Comparison of ENCODE assay signal across 15 cellular contexts in genomic region chr10:78465456-78465855, GRCh38.
"Had no signal": no experiment of that assay in that cellular context is flagged by ENCODE, and none has a peak within 500 bp of the region (broad histone marks: within the 10 kb centered on the region; RNA-seq: fewer than 3 reads in every experiment).

No MANE protein-coding gene starts in this region.

- H3K27ac ChIP-seq: heart right ventricle, left ventricle myocardium inferior, spleen, upper lobe of right lung, VCaP had no signal

- H3K4me1 ChIP-seq: heart right ventricle, left ventricle myocardium inferior, spleen, upper lobe of right lung had no signal

- H3K36me3 ChIP-seq: heart right ventricle, left ventricle myocardium inferior, spleen, upper lobe of right lung had no signal

- H3K4me1 Mint-ChIP-seq: activated naive CD4-positive, alpha-beta T cell treated with anti-CD3 and anti-CD28 coated beads, Interleukin-2, amount 10 ng/mL, durations not matched to agents 7 days and 5 days; activated T-helper 17 cell treated with anti-CD3 and anti-CD28 coated beads, Interleukin-2, amount 50 U/mL, for 72 hours; T-cell had no signal

- H3K9me3 Mint-ChIP-seq: activated CD8-positive, alpha-beta T cell treated with anti-CD3 and anti-CD28 coated beads for 36 hours; activated naive CD4-positive, alpha-beta T cell treated with anti-CD3 and anti-CD28 coated beads, Interleukin-2, amount 10 ng/mL, durations not matched to agents 7 days and 5 days; activated T-helper 17 cell treated with anti-CD3 and anti-CD28 coated beads, Interleukin-2, amount 50 U/mL, for 72 hours had no signal

- H3K4me3 Mint-ChIP-seq: activated CD8-positive, alpha-beta T cell treated with anti-CD3 and anti-CD28 coated beads for 36 hours; activated naive CD4-positive, alpha-beta T cell treated with anti-CD3 and anti-CD28 coated beads, Interleukin-2, amount 10 ng/mL, durations not matched to agents 7 days and 5 days; activated T-helper 17 cell treated with anti-CD3 and anti-CD28 coated beads, Interleukin-2, amount 50 U/mL, for 72 hours; T-cell had no signal

- H3K9me3 ChIP-seq: heart right ventricle, left ventricle myocardium inferior, spleen, upper lobe of right lung had no signal

- H3K27me3 Mint-ChIP-seq: activated naive CD4-positive, alpha-beta T cell treated with anti-CD3 and anti-CD28 coated beads, Interleukin-2, amount 10 ng/mL, durations not matched to agents 7 days and 5 days had no signal

- H3K4me3 ChIP-seq: heart right ventricle, left ventricle myocardium inferior, spleen, upper lobe of right lung had no signal

- H3K27ac Mint-ChIP-seq: activated CD8-positive, alpha-beta T cell treated with anti-CD3 and anti-CD28 coated beads for 36 hours; activated naive CD4-positive, alpha-beta T cell treated with anti-CD3 and anti-CD28 coated beads, Interleukin-2, amount 10 ng/mL, durations not matched to agents 7 days and 5 days; activated T-helper 17 cell treated with anti-CD3 and anti-CD28 coated beads, Interleukin-2, amount 50 U/mL, for 72 hours; progenitor cell of endocrine pancreas; T-cell had no signal

- DNase-seq: activated CD4-positive, alpha-beta T cell treated with anti-CD3 and anti-CD28 coated beads for 4 hours; activated CD8-positive, alpha-beta T cell treated with anti-CD3 and anti-CD28 coated beads for 36 hours; activated naive CD4-positive, alpha-beta T cell treated with anti-CD3 and anti-CD28 coated beads, Interleukin-2, amount 10 ng/mL, durations not matched to agents 7 days and 5 days; effector CD4-positive, alpha-beta T cell; heart right ventricle; kidney; left ventricle myocardium inferior; mesendoderm; stimulated activated naive CD4-positive, alpha-beta T cell; T-cell; upper lobe of right lung had no signal

- ATAC-seq: activated CD8-positive, alpha-beta T cell treated with anti-CD3 and anti-CD28 coated beads for 36 hours; activated T-helper 17 cell treated with anti-CD3 and anti-CD28 coated beads, Interleukin-2, amount 50 U/mL, for 72 hours had no signal

- H3K27me3 ChIP-seq: heart right ventricle, spleen, upper lobe of right lung had no signal

- H3K36me3 Mint-ChIP-seq: activated naive CD4-positive, alpha-beta T cell treated with anti-CD3 and anti-CD28 coated beads, Interleukin-2, amount 10 ng/mL, durations not matched to agents 7 days and 5 days; T-cell had no signal
